ENCODE assay signal across 1 cellular context in genomic region chr10:32940321-32941264, GRCh38.
TF ChIP-seq lines count a peak whose summit lies in the region.

No MANE protein-coding gene starts in this region.

TF ChIP-seq in GM23338, 12 proteins besides CTCF, POLR2A, EP300 and RAD21 (continued from another document):
- TF ChIP-seq ZNF462 (CRISPR knock-in tag; IDR thresholded peaks at IDR 0.05) (no peak), JUNB (IDR thresholded peaks at IDR 0.05; ENCODE audit: unreplicated experiment) (no peak), POLR2AphosphoS5 (IDR thresholded peaks at IDR 0.05; ENCODE audit: low read depth) (no peak)
TF ChIP-seq in GM23338: peak in this region for 0.
